24 cellular contexts compared by ENCODE assay signal in genomic region chr7:6169805-6170520, GRCh38.
DNase-seq lines count a peak whose midpoint lies in the region; ATAC-seq, FAIRE-seq and TF ChIP-seq lines count a peak whose summit lies in the region.
"Had no signal": no experiment of that assay in that cellular context is flagged by ENCODE, and none has a peak within 500 bp of the region (broad histone marks: within the 10 kb centered on the region; RNA-seq: fewer than 3 reads in every experiment).

No MANE protein-coding gene starts in this region.

- H3K36me3 Mint-ChIP-seq in natural killer cell, result no peaks in the 10 kb centered on the region
- H3K36me3 Mint-ChIP-seq in natural killer cell treated with Interleukin-12 subunit alpha and Interleukin-12 subunit beta and Interleukin-15 and Interleukin-18, amount 100 ng/mL, for 72 hours, result no peaks in the 10 kb centered on the region
- H3K36me3 Mint-ChIP-seq: activated naive CD8-positive, alpha-beta T cell treated with anti-CD3 and anti-CD28 coated beads for 36 hours had no signal

- no peak overlapping the region for H3K9ac ChIP-seq in HepG2 (ENCODE audit: insufficient read depth, low read depth, low read length)

- no peak overlapping the region for H3K27ac ChIP-seq in HepG2 (ENCODE audit: extremely low read length, insufficient read depth, low read length)
- H3K27ac ChIP-seq in prostate gland, result no peak overlapping the region
- H3K27ac ChIP-seq: skin epidermis, testis, vagina had no signal

- H3K36me3 ChIP-seq in HepG2 (replicated peaks in 1 of 2; ENCODE audit: control insufficient read depth in 1 of 2, insufficient read depth in 2 of 2, low read length in 2 of 2), result no peaks in the 10 kb centered on the region
- peaks cover 0 to 9% of the 10 kb centered on the region in 2 donors for H3K36me3 ChIP-seq in prostate gland

- no peak for DNase-seq in natural killer cell
- no peak for DNase-seq in natural killer cell treated with Interleukin-12 subunit alpha and Interleukin-12 subunit beta and Interleukin-15 and Interleukin-18, amount 100 ng/mL, for 72 hours (ENCODE audit: low spot score)
- DNase-seq in astrocyte of the spinal cord (ENCODE audit: low read depth, low spot score), result no peak
- no peak for DNase-seq in HepG2 (ENCODE audit: low spot score)
- no peak for DNase-seq in lower leg skin (ENCODE audit: low spot score in 2 of 2)
- DNase-seq in NCI-H2107 treated with DMSO at 0.1 percent for 48 hours (lab: John Stamatoyannopoulos, UW; ENCODE audit: unreplicated experiment), result no peak
- no peak for DNase-seq in stimulated activated CD4-positive, alpha-beta T cell treated with anti-CD3 and anti-CD28 coated beads, Interleukin-4, amount 100 ng/mL, for 4 hours
- no peak for DNase-seq in prostate gland (ENCODE audit: low spot score)
- DNase-seq: activated naive CD8-positive, alpha-beta T cell treated with anti-CD3 and anti-CD28 coated beads for 36 hours; activated T-cell treated with anti-CD3 and anti-CD28 coated beads, Interleukin-2, amount 50 U/mL, for 4 hours; cortex of kidney; Karpas-422; midbrain; NCI-H187 treated with DMSO at 0.1 percent for 48 hours; NCI-H2227 treated with DMSO at 0.1 percent for 48 hours; NCI-H774; stimulated activated CD4-positive, alpha-beta T cell treated with anti-CD3 and anti-CD28 coated beads, Interleukin-2, amount 100 ng/mL, for 24 hours; stimulated activated naive B cell treated with anti-CD40 and anti-IgM and Interleukin-4, amounts not matched to agents 10 μg/mL and 1 μg/mL and 100 μg/mL, for 72 hours; testis had no signal

- CTCF ChIA-PET in HepG2 (lab: Yijun Ruan, JAX; ENCODE audit: low intra/inter-chr PET ratio, low total read pairs), result no interaction called here

- in situ Hi-C loops in astrocyte of the spinal cord (cut with HindIII; ENCODE audit: low sequenced_read_pairs) (no loop called here), HepG2 (cut with HindIII; ENCODE audit: extremely low pct_ligation_motif_present, low pct_unique_long_range_greater_than_20kb) (loop anchor here (10.0 kb wide), 1 partner anchor 265 kb away; no protein-coding TSS in a partner anchor)

- POLR2A ChIA-PET in HepG2 (lab: Yijun Ruan, JAX), result no interaction called here

- H3K4me3 ChIP-seq in astrocyte of the spinal cord (ENCODE audit: low read depth, low read length), result peak overlapping the region; percentile 3
- H3K4me3 ChIP-seq in HepG2 (replicated peaks in 1 of 3; ENCODE audit: insufficient read depth in 1 of 3, low read depth in 2 of 3, low read length in 3 of 3), result no peak overlapping the region
- H3K4me3 ChIP-seq in lower leg skin (ENCODE audit: low read depth, poor library complexity, severe bottlenecking), result no peak overlapping the region
- no peak overlapping the region for H3K4me3 ChIP-seq in prostate gland
- H3K4me3 ChIP-seq: vagina had no signal

- H3K27me3 Mint-ChIP-seq in natural killer cell (ENCODE audit: low read depth in 2 of 2), result no peaks in the 10 kb centered on the region
- H3K27me3 Mint-ChIP-seq in natural killer cell treated with Interleukin-12 subunit alpha and Interleukin-12 subunit beta and Interleukin-15 and Interleukin-18, amount 100 ng/mL, for 72 hours, result no peaks in the 10 kb centered on the region
- H3K27me3 Mint-ChIP-seq: activated naive CD8-positive, alpha-beta T cell treated with anti-CD3 and anti-CD28 coated beads for 36 hours; CD4-positive, alpha-beta memory T cell; stimulated activated naive B cell treated with anti-CD40 and anti-IgM and Interleukin-4, amounts not matched to agents 10 μg/mL and 1 μg/mL and 100 μg/mL, for 72 hours had no signal

- peaks cover 0 to 6% of the 10 kb centered on the region in 2 donors for H3K4me1 Mint-ChIP-seq in natural killer cell
- H3K4me1 Mint-ChIP-seq in natural killer cell treated with Interleukin-12 subunit alpha and Interleukin-12 subunit beta and Interleukin-15 and Interleukin-18, amount 100 ng/mL, for 72 hours (ENCODE audit: low read depth in 2 of 2), result peaks cover 0 to 5% of the 10 kb centered on the region in 2 donors
- H3K4me1 Mint-ChIP-seq: activated naive CD8-positive, alpha-beta T cell treated with anti-CD3 and anti-CD28 coated beads for 36 hours; CD4-positive, alpha-beta memory T cell had no signal

- FAIRE-seq in HepG2 (lab: Jason Lieb, UNC), result no peak
- FAIRE-seq: HTR-8/SVneo had no signal

- intact Hi-C loops in natural killer cell (cut with micrococcal nuclease), result no loop called here
- intact Hi-C loops in HepG2 (cut with micrococcal nuclease; ENCODE audit: unreplicated experiment), result no loop called here
- intact Hi-C loops in lower leg skin (cut with DNase I; ENCODE audit: low total_unique reads), result loop anchor here (10.0 kb wide), 1 partner anchor 155 kb away; no protein-coding TSS in a partner anchor
- intact Hi-C loops in prostate gland (cut with DNase I), result no loop called here

- H3K79me2 ChIP-seq in HepG2 (ENCODE audit: insufficient read depth, low read length), result no peaks in the 10 kb centered on the region

- no peak for TF ChIP-seq RAD21 in HepG2 (CRISPR knock-in tag; IDR thresholded peaks at IDR 0.05)

- TF ChIP-seq CTCF in natural killer cell (IDR thresholded peaks at IDR 0.05) (no peak), astrocyte of the spinal cord (IDR thresholded peaks at IDR 0.05; ENCODE audit: low read depth, low read length) (no peak), HepG2 (CRISPR knock-in tag; IDR thresholded peaks at IDR 0.05) (no peak), lower leg skin (IDR thresholded peaks at IDR 0.05) (no peak), prostate gland (IDR thresholded peaks at IDR 0.05) (no peak)

- H2AFZ ChIP-seq in HepG2 (ENCODE audit: low read length), result no peak overlapping the region

- H3K9me3 ChIP-seq in HepG2 (ENCODE audit: low read length) (no peaks in the 10 kb centered on the region), prostate gland (no peaks in the 10 kb centered on the region)
- H3K9me3 ChIP-seq: testis, vagina had no signal

- no peaks in the 10 kb centered on the region for H3K9me3 Mint-ChIP-seq in natural killer cell
- no peaks in the 10 kb centered on the region for H3K9me3 Mint-ChIP-seq in natural killer cell treated with Interleukin-12 subunit alpha and Interleukin-12 subunit beta and Interleukin-15 and Interleukin-18, amount 100 ng/mL, for 72 hours
- H3K9me3 Mint-ChIP-seq: activated naive CD8-positive, alpha-beta T cell treated with anti-CD3 and anti-CD28 coated beads for 36 hours; activated T-cell treated with anti-CD3 and anti-CD28 coated beads, Interleukin-2, amount 50 U/mL, for 4 hours; nephron; stimulated activated naive B cell treated with anti-CD40 and anti-IgM and Interleukin-4, amounts not matched to agents 10 μg/mL and 1 μg/mL and 100 μg/mL, for 72 hours had no signal

- no TSS peak for BruUV-seq in HepG2 (replicated peaks; lab: Mats Ljungman, UMichigan)

- peak overlapping the region; percentile 73 for H3K4me3 Mint-ChIP-seq in natural killer cell
- H3K4me3 Mint-ChIP-seq in natural killer cell treated with Interleukin-12 subunit alpha and Interleukin-12 subunit beta and Interleukin-15 and Interleukin-18, amount 100 ng/mL, for 72 hours, result no peak overlapping the region
- H3K4me3 Mint-ChIP-seq: activated naive CD8-positive, alpha-beta T cell treated with anti-CD3 and anti-CD28 coated beads for 36 hours; activated T-cell treated with anti-CD3 and anti-CD28 coated beads, Interleukin-2, amount 50 U/mL, for 4 hours; nephron had no signal

- ATAC-seq in natural killer cell (peak in 1 of 3 donors; percentile 20), HepG2 (no peak)
- ATAC-seq in natural killer cell treated with Interleukin-12 subunit alpha and Interleukin-12 subunit beta and Interleukin-15 and Interleukin-18, amount 100 ng/mL, for 72 hours, result no peak
- ATAC-seq: stimulated activated naive B cell treated with anti-CD40 and anti-IgM and Interleukin-4, amounts not matched to agents 10 μg/mL and 1 μg/mL and 100 μg/mL, for 72 hours had no signal

- no peak overlapping the region for H3K27ac Mint-ChIP-seq in natural killer cell
- no peak overlapping the region for H3K27ac Mint-ChIP-seq in natural killer cell treated with Interleukin-12 subunit alpha and Interleukin-12 subunit beta and Interleukin-15 and Interleukin-18, amount 100 ng/mL, for 72 hours
- H3K27ac Mint-ChIP-seq: activated naive CD8-positive, alpha-beta T cell treated with anti-CD3 and anti-CD28 coated beads for 36 hours; nephron; stimulated activated naive B cell treated with anti-CD40 and anti-IgM and Interleukin-4, amounts not matched to agents 10 μg/mL and 1 μg/mL and 100 μg/mL, for 72 hours had no signal

- H3K27me3 ChIP-seq in HepG2 (ENCODE audit: control insufficient read depth in 1 of 2, insufficient read depth in 2 of 2, low read length in 2 of 2), result no peaks in the 10 kb centered on the region
- H3K27me3 ChIP-seq in prostate gland (replicated peaks; ENCODE audit: insufficient read depth), result no peaks in the 10 kb centered on the region
- H3K27me3 ChIP-seq: testis, vagina had no signal

- no peak for TF ChIP-seq POLR2A in HepG2 (IDR thresholded peaks at IDR 0.05; ENCODE audit: insufficient read depth in 1 of 2, low read depth in 2 of 2, low read length in 2 of 2)
- TF ChIP-seq POLR2A in lower leg skin (IDR thresholded peaks at IDR 0.05), result no peak
- TF ChIP-seq POLR2A in prostate gland (IDR thresholded peaks at IDR 0.05), result no peak

- TF ChIP-seq EP300 in HepG2 (IDR thresholded peaks at IDR 0.05; ENCODE audit: low read depth in 2 of 2, low read length in 2 of 2), result no peak
- no peak for TF ChIP-seq EP300 in HepG2 (CRISPR knock-in tag; IDR thresholded peaks at IDR 0.05; ENCODE audit: borderline replicate concordance)

- H4K20me1 ChIP-seq in HepG2 (ENCODE audit: insufficient read depth, low read length), result no peaks in the 10 kb centered on the region

- no peak overlapping the region for H3K4me2 ChIP-seq in HepG2 (ENCODE audit: low read depth, low read length)

- 94% methylated on average over 22 of the region's 36 CpGs for WGBS in HepG2 (ENCODE audit: low lambda C conversion rate)
- 92 to 93% methylated on average over 35 to 36 of the region's 36 CpGs for WGBS in lower leg skin, 2 donors
- 93% methylated on average over 36 of the region's 36 CpGs for WGBS in prostate gland

- H3K4me1 ChIP-seq in HepG2 (ENCODE audit: insufficient read depth, low read length) (peaks cover 21% of the 10 kb centered on the region), prostate gland (replicated peaks) (no peaks in the 10 kb centered on the region)
- H3K4me1 ChIP-seq: vagina had no signal

TF ChIP-seq in HepG2, 621 proteins besides CTCF, POLR2A, EP300 and RAD21 (continues in another document):
- peak; percentile 92 to 93 for TF ChIP-seq MAFK (conservative IDR thresholded peaks at IDR 0.05 in 1 of 2, IDR thresholded peaks at IDR 0.05 in 1 of 2; ENCODE audit: low read length in 2 of 2)
- TF ChIP-seq MAFF (IDR thresholded peaks at IDR 0.05; ENCODE audit: low read depth, low read length), result peak; percentile 82
